Comparison of ENCODE assay signal across 19 cellular contexts in the genomic region with DNA sequence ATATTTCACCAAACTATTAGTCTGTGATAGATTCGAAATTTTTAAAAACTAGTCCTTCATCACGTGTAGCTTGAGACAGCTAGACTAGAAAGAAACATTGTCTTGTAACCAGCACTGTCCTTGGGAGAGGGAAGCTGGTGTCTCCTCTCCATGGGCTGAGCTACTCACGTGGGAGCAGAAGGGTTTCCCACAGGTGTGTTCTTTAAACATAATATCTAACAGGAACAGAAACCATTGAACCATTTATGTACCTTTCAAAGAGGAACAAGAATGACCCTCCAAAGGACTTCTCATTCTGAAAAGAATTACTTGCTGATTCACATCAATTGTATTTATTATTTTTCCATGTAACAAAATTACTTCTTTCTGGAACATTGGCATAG.
DNase-seq lines count a peak whose midpoint lies in the region; ATAC-seq, FAIRE-seq and TF ChIP-seq lines count a peak whose summit lies in the region.
"Had no signal": no experiment of that assay in that cellular context is flagged by ENCODE, and none has a peak within 500 bp of the region (broad histone marks: within the 10 kb centered on the region; RNA-seq: fewer than 3 reads in every experiment).

No MANE protein-coding gene starts in this region.

- H3K4me3 ChIP-seq in GM12864 (ENCODE audit: low read depth, low read length) (no peak overlapping the region), GM12878 (no peak overlapping the region)
- H3K4me3 ChIP-seq: HAP-1, ovary, right lobe of liver, stomach, uterus had no signal

- H3K36me3 ChIP-seq in GM12878 (ENCODE audit: control insufficient read depth in 2 of 2, insufficient read depth in 2 of 2, low read length in 1 of 2): no peaks in the 10 kb centered on the region; a peak in 1 of 4 replicates
- H3K36me3 ChIP-seq: ovary, uterus had no signal

- H3K4me2 ChIP-seq in GM12878 (ENCODE audit: control insufficient read depth, insufficient read depth): 0 out of 2 replicates have a peak overlapping the region, but pooled peaks have one; percentile 52

- H3K9ac ChIP-seq in GM12878 (ENCODE audit: control insufficient read depth, insufficient read depth, low read length): no peak overlapping the region

- TF ChIP-seq POLR2A in GM12878 (IDR thresholded peaks at IDR 0.05; ENCODE audit: low read depth, low read length): no peak

- intact Hi-C loops in GM12878 (cut with micrococcal nuclease; ENCODE audit: unreplicated experiment): loop anchor here (10.0 kb wide), 1 partner anchor 166 kb away; no protein-coding TSS in a partner anchor
- intact Hi-C loops in left cardiac atrium (cut with DNase I): no loop called here

- CTCF ChIA-PET in GM12878 (lab: Yijun Ruan, JAX): interaction anchor here (0.9 to 1.7 kb wide), 7 partner anchors 28 to 594 kb away, joined by 3 to 6 read pairs (median 5); no protein-coding TSS in a partner anchor

- no TSS peak for BruUV-seq in GM12878 (replicated peaks; lab: Mats Ljungman, UMichigan)

- no peaks in the 10 kb centered on the region for H3K27me3 ChIP-seq in GM12878 (replicated peaks in 1 of 2; ENCODE audit: control insufficient read depth in 2 of 2, insufficient read depth in 2 of 2, low read length in 1 of 2)
- H3K27me3 ChIP-seq: ovary, right lobe of liver, stomach, uterus had no signal

- H3K4me1 ChIP-seq in GM12878 (ENCODE audit: control insufficient read depth, insufficient read depth, low read length): peaks cover 17% of the 10 kb centered on the region
- H3K4me1 ChIP-seq: HAP-1, right lobe of liver had no signal

- no peak for TF ChIP-seq CTCF in GM12864 (IDR thresholded peaks at IDR 0.05; ENCODE audit: low read depth, low read length, missing control alignments)
- no peak; a peak in 1 of 6 replicates for TF ChIP-seq CTCF in GM12878 (IDR thresholded peaks at IDR 0.05 in 2 of 3, conservative IDR thresholded peaks at IDR 0.05 in 1 of 3; ENCODE audit: control insufficient read depth in 2 of 3, extremely low read depth in 1 of 3, insufficient read depth in 1 of 3, low read depth in 3 of 3, low read length in 3 of 3)

- no peak for TF ChIP-seq EP300 in GM12878 (IDR thresholded peaks at IDR 0.05; ENCODE audit: borderline replicate concordance in 1 of 2, control insufficient read depth in 1 of 2, low read depth in 2 of 2, low read length in 2 of 2)

- SMC1A ChIA-PET in GM12878 (lab: Charles Lee; ENCODE audit: uncharacterized antibody, unreplicated experiment): interaction anchor here (1.0 to 2.7 kb wide), 7 partner anchors 17 to 177 kb away, joined by 3 to 16 read pairs (median 3); no protein-coding TSS in a partner anchor

- H4K20me1 ChIP-seq in GM12878 (ENCODE audit: control insufficient read depth, insufficient read depth): no peaks in the 10 kb centered on the region

- in situ Hi-C loops in GM12878 (cut with MboI): no loop called here

- DNase-seq in GM12864 (ENCODE audit: low read depth) (peak; percentile 35), GM12878 (ENCODE audit: low read depth, low spot score) (peak; percentile 36), activated T-cell treated with anti-CD3 and anti-CD28 coated beads for 4 hours (no peak), NCI-H2227 (lab: John Stamatoyannopoulos, UW; ENCODE audit: unreplicated experiment) (no peak), left cardiac atrium (no peak)
- DNase-seq: activated CD4-positive, alpha-beta T cell treated with anti-CD3 and anti-CD28 coated beads, Interleukin-2, amount 10 ng/mL, durations not matched to agents 24 days and 14 days; activated naive CD4-positive, alpha-beta T cell treated with Interleukin-2 at 50 U/mL for 16 hours; DMS79 treated with DMSO at 0.1 percent for 48 hours; NCI-H1694 treated with DMSO at 0.1 percent for 48 hours; NCI-H345; ovary; right lobe of liver; stomach; uterus had no signal

- H3K9me3 ChIP-seq in GM12878 (replicated peaks; ENCODE audit: control insufficient read depth, insufficient read depth, low read length): no peaks in the 10 kb centered on the region; the same call in 2 of the 3 replicates
- H3K9me3 ChIP-seq: HAP-1, ovary, right lobe of liver, stomach, uterus had no signal

- H3K79me2 ChIP-seq in GM12878 (ENCODE audit: control insufficient read depth, insufficient read depth, low read length): no peaks in the 10 kb centered on the region

- peak; percentile 62 for FAIRE-seq in GM12878 (lab: Jason Lieb, UNC)
- FAIRE-seq: astrocyte had no signal

- POLR2A ChIA-PET in GM12878 (lab: Charles Lee): no interaction called here

- peak; percentile 46 for ATAC-seq in GM19463 (IDR thresholded peaks at IDR 0.05; ENCODE audit: unreplicated experiment)
- peak; percentile 35 for ATAC-seq in HG02798 (IDR thresholded peaks at IDR 0.05; ENCODE audit: poor library complexity, unreplicated experiment)
- peak; percentile 56 for ATAC-seq in GM12878
- ATAC-seq in left cardiac atrium: no peak
- no peak for ATAC-seq in HG03025 (IDR thresholded peaks at IDR 0.05; ENCODE audit: low FRiP score, unreplicated experiment)
- ATAC-seq: right lobe of liver had no signal

- no peak for TF ChIP-seq RAD21 in GM12878 (IDR thresholded peaks at IDR 0.05; ENCODE audit: insufficient read depth, low read depth, low read length)

- RAD21 ChIA-PET in GM12878 (lab: Charles Lee; ENCODE audit: unreplicated experiment): interaction anchor here (0.7 to 1.9 kb wide), 7 partner anchors 28 to 340 kb away, joined by 3 to 8 read pairs (median 3); no protein-coding TSS in a partner anchor

- H3K27ac ChIP-seq in GM12878 (ENCODE audit: control insufficient read depth, insufficient read depth): peak overlapping the region; percentile 11; the same call in 1 of the 2 replicates
- H3K27ac ChIP-seq: ovary, right lobe of liver, stomach, uterus had no signal

- 52% methylated on average over 3 of the region's 3 CpGs for WGBS in GM12878 (ENCODE audit: insufficient coverage, insufficient replicate concordance, low lambda C conversion rate, missing lambda C conversion rate)

- H2AFZ ChIP-seq in GM12878 (ENCODE audit: control insufficient read depth, low read depth, low read length): no peak overlapping the region

TF ChIP-seq in GM12878, 131 proteins besides CTCF, POLR2A, EP300 and RAD21:
- TF ChIP-seq, protein P1, sequence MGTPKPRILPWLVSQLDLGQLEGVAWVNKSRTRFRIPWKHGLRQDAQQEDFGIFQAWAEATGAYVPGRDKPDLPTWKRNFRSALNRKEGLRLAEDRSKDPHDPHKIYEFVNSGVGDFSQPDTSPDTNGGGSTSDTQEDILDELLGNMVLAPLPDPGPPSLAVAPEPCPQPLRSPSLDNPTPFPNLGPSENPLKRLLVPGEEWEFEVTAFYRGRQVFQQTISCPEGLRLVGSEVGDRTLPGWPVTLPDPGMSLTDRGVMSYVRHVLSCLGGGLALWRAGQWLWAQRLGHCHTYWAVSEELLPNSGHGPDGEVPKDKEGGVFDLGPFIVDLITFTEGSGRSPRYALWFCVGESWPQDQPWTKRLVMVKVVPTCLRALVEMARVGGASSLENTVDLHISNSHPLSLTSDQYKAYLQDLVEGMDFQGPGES (IDR thresholded peaks at IDR 0.05): no peak
- TF ChIP-seq SPI1 (IDR thresholded peaks at IDR 0.05; ENCODE audit: borderline replicate concordance, insufficient read depth, low read depth, low read length): peak; percentile 78
- TF ChIP-seq MEF2B (IDR thresholded peaks at IDR 0.05; ENCODE audit: partially characterized antibody, poor library complexity, severe bottlenecking): peak; percentile 65
- peak in 1 of 2 experiments; percentile 21; a peak in 1 of 4 replicates for TF ChIP-seq IKZF2 (IDR thresholded peaks at IDR 0.05)
- peak; percentile 68 to 73; a peak in 3 of 4 replicates for TF ChIP-seq BHLHE40 (IDR thresholded peaks at IDR 0.05; ENCODE audit: borderline replicate concordance in 1 of 2, low read depth in 2 of 2, low read length in 1 of 2)
TF ChIP-seq in GM12878: peak in this region for 4.

Comparison
In these comparisons a context has a peak if more than half of its experiments do, and no peak if none do; other contexts are left out.
1. DNase-seq: peak in GM12864 (single experiment) and GM12878 (single experiment); none in activated T-cell treated with anti-CD3 and anti-CD28 coated beads for 4 hours (single experiment), NCI-H2227 (single experiment) and left cardiac atrium (single experiment).
2. ATAC-seq: peak in GM19463 (single experiment), HG02798 (single experiment) and GM12878 (single experiment); none in left cardiac atrium (0 of 2) and HG03025 (single experiment).